ENCODE assay signal across 1 cellular context in the genomic region with DNA sequence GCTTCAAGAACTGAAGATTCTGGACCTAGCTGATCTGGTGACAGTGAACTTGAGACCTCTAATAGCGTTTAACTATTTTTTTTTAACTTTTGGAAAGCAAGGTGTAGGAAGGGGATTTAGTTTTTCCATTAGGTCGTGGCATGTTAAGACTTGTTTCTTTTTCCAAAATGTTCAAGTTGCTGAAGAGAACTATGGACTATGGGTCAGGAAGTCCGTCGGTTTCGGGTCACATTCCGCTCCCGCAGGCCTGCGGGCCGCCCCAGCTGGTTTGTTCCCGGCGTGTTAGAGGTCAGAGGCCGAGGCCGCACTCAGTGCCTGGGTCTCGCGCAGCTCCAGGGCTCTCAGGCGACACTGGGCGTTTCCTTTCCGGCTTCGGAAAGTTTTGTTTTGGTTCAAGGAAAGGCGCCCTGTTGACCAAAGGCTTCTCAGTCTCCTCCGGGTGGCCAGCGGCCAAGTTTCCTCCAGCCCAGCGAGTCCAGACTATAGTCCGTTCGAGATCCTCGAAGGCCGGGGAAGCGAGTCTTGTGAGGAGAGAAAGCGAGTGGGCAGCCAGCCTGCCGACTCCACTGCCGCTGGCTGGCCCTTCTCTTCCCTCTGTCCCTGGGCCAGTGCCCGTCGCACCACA.
TF ChIP-seq lines count a peak whose summit lies in the region.

No MANE protein-coding gene starts in this region.

TF ChIP-seq in HepG2, 621 proteins besides CTCF, POLR2A, EP300 and RAD21 (continued from another document and continues in another):
- no peak for TF ChIP-seq ZNF670 (CRISPR knock-in tag; IDR thresholded peaks at IDR 0.05; ENCODE audit: borderline replicate concordance)
- peak; percentile 61; the same call in 1 of the 2 replicates for TF ChIP-seq ZBTB4 (CRISPR knock-in tag; IDR thresholded peaks at IDR 0.05; ENCODE audit: borderline replicate concordance)
- TF ChIP-seq ETV5 (CRISPR knock-in tag; IDR thresholded peaks at IDR 0.05; ENCODE audit: borderline replicate concordance): peak; percentile 48
- TF ChIP-seq FOXP1 (IDR thresholded peaks at IDR 0.05): no peak
- no peak for TF ChIP-seq FOXP1 (CRISPR knock-in tag; IDR thresholded peaks at IDR 0.05)
- TF ChIP-seq, protein P1, sequence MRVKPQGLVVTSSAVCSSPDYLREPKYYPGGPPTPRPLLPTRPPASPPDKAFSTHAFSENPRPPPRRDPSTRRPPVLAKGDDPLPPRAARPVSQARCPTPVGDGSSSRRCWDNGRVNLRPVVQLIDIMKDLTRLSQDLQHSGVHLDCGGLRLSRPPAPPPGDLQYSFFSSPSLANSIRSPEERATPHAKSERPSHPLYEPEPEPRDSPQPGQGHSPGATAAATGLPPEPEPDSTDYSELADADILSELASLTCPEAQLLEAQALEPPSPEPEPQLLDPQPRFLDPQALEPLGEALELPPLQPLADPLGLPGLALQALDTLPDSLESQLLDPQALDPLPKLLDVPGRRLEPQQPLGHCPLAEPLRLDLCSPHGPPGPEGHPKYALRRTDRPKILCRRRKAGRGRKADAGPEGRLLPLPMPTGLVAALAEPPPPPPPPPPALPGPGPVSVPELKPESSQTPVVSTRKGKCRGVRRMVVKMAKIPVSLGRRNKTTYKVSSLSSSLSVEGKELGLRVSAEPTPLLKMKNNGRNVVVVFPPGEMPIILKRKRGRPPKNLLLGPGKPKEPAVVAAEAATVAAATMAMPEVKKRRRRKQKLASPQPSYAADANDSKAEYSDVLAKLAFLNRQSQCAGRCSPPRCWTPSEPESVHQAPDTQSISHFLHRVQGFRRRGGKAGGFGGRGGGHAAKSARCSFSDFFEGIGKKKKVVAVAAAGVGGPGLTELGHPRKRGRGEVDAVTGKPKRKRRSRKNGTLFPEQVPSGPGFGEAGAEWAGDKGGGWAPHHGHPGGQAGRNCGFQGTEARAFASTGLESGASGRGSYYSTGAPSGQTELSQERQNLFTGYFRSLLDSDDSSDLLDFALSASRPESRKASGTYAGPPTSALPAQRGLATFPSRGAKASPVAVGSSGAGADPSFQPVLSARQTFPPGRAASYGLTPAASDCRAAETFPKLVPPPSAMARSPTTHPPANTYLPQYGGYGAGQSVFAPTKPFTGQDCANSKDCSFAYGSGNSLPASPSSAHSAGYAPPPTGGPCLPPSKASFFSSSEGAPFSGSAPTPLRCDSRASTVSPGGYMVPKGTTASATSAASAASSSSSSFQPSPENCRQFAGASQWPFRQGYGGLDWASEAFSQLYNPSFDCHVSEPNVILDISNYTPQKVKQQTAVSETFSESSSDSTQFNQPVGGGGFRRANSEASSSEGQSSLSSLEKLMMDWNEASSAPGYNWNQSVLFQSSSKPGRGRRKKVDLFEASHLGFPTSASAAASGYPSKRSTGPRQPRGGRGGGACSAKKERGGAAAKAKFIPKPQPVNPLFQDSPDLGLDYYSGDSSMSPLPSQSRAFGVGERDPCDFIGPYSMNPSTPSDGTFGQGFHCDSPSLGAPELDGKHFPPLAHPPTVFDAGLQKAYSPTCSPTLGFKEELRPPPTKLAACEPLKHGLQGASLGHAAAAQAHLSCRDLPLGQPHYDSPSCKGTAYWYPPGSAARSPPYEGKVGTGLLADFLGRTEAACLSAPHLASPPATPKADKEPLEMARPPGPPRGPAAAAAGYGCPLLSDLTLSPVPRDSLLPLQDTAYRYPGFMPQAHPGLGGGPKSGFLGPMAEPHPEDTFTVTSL (CRISPR knock-in tag; IDR thresholded peaks at IDR 0.05; ENCODE audit: borderline replicate concordance): peak; percentile 55; the same call in 1 of the 2 replicates
- peak; percentile 67; the same call in 1 of the 2 replicates for TF ChIP-seq FOXJ3 (CRISPR knock-in tag; IDR thresholded peaks at IDR 0.05; ENCODE audit: borderline replicate concordance)
- no peak for TF ChIP-seq ZNF274 (CRISPR knock-in tag; IDR thresholded peaks at IDR 0.05)
- 0 out of 2 replicates have a peak, but pooled peaks have one; percentile 40 for TF ChIP-seq CCDC6 (CRISPR knock-in tag; IDR thresholded peaks at IDR 0.05)
- no peak for TF ChIP-seq ZNF777 (CRISPR knock-in tag; IDR thresholded peaks at IDR 0.05)
- peak; percentile 51 for TF ChIP-seq CREM (IDR thresholded peaks at IDR 0.05)
- TF ChIP-seq CREM (CRISPR knock-in tag; IDR thresholded peaks at IDR 0.05): no peak
- peak; percentile 96 for TF ChIP-seq NR2F6 (IDR thresholded peaks at IDR 0.05)
- TF ChIP-seq NR2F6 (CRISPR knock-in tag; IDR thresholded peaks at IDR 0.05): peak; percentile 98
- TF ChIP-seq RNF219 (CRISPR knock-in tag; IDR thresholded peaks at IDR 0.05): no peak
- no peak for TF ChIP-seq ZNF484 (CRISPR knock-in tag; IDR thresholded peaks at IDR 0.05; ENCODE audit: borderline replicate concordance, low read depth)
- peak; percentile 80; the same call in 1 of the 2 replicates for TF ChIP-seq ZNF264 (CRISPR knock-in tag; IDR thresholded peaks at IDR 0.05)
- peak; percentile 74; the same call in 1 of the 2 replicates for TF ChIP-seq KDM5A (IDR thresholded peaks at IDR 0.05; ENCODE audit: borderline replicate concordance, low read length)
- TF ChIP-seq KDM2A (CRISPR knock-in tag; IDR thresholded peaks at IDR 0.05; ENCODE audit: borderline replicate concordance, low read depth): no peak
- TF ChIP-seq TBX2 (CRISPR knock-in tag; IDR thresholded peaks at IDR 0.05; ENCODE audit: borderline replicate concordance): 0 out of 2 replicates have a peak, but pooled peaks have one; percentile 56
- TF ChIP-seq IKZF5 (CRISPR knock-in tag; IDR thresholded peaks at IDR 0.05): peak; percentile 36
- no peak for TF ChIP-seq TMF1 (CRISPR knock-in tag; IDR thresholded peaks at IDR 0.05; ENCODE audit: low read depth)
- TF ChIP-seq, protein P2, sequence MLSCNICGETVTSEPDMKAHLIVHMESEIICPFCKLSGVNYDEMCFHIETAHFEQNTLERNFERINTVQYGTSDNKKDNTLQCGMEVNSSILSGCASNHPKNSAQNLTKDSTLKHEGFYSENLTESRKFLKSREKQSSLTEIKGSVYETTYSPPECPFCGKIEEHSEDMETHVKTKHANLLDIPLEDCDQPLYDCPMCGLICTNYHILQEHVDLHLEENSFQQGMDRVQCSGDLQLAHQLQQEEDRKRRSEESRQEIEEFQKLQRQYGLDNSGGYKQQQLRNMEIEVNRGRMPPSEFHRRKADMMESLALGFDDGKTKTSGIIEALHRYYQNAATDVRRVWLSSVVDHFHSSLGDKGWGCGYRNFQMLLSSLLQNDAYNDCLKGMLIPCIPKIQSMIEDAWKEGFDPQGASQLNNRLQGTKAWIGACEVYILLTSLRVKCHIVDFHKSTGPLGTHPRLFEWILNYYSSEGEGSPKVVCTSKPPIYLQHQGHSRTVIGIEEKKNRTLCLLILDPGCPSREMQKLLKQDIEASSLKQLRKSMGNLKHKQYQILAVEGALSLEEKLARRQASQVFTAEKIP (CRISPR knock-in tag; IDR thresholded peaks at IDR 0.05; ENCODE audit: borderline replicate concordance): no peak
- TF ChIP-seq CBX1 (IDR thresholded peaks at IDR 0.05; ENCODE audit: low read depth): no peak
- no peak for TF ChIP-seq PHB2 (IDR thresholded peaks at IDR 0.05; ENCODE audit: partially characterized antibody)
- TF ChIP-seq ASH2L (IDR thresholded peaks at IDR 0.05; ENCODE audit: insufficient read length, low read depth, low read length): peak; percentile 84
- TF ChIP-seq PCBP1 (IDR thresholded peaks at IDR 0.05; ENCODE audit: borderline replicate concordance, low read depth, low read length): no peak
- no peak for TF ChIP-seq ZNF577 (CRISPR knock-in tag; IDR thresholded peaks at IDR 0.05; ENCODE audit: borderline replicate concordance, low read depth)
- TF ChIP-seq ZNF282 (IDR thresholded peaks at IDR 0.05; ENCODE audit: partially characterized antibody): no peak
- no peak for TF ChIP-seq ZNF530 (CRISPR knock-in tag; IDR thresholded peaks at IDR 0.05; ENCODE audit: low read depth)
- peak; percentile 59; the same call in 1 of the 2 replicates for TF ChIP-seq RXRA (CRISPR knock-in tag; IDR thresholded peaks at IDR 0.05)
- no peak; the same call in none of the 2 replicates for TF ChIP-seq MEIS2 (CRISPR knock-in tag; IDR thresholded peaks at IDR 0.05)
- no peak for TF ChIP-seq PLSCR1 (CRISPR knock-in tag; IDR thresholded peaks at IDR 0.05; ENCODE audit: borderline replicate concordance)
- TF ChIP-seq ZNF343 (CRISPR knock-in tag; IDR thresholded peaks at IDR 0.05): no peak
- TF ChIP-seq, protein P3, sequence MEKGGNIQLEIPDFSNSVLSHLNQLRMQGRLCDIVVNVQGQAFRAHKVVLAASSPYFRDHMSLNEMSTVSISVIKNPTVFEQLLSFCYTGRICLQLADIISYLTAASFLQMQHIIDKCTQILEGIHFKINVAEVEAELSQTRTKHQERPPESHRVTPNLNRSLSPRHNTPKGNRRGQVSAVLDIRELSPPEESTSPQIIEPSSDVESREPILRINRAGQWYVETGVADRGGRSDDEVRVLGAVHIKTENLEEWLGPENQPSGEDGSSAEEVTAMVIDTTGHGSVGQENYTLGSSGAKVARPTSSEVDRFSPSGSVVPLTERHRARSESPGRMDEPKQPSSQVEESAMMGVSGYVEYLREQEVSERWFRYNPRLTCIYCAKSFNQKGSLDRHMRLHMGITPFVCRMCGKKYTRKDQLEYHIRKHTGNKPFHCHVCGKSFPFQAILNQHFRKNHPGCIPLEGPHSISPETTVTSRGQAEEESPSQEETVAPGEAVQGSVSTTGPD (CRISPR knock-in tag; IDR thresholded peaks at IDR 0.05): no peak
- TF ChIP-seq SMC3 (IDR thresholded peaks at IDR 0.05; ENCODE audit: low read length): no peak
- no peak for TF ChIP-seq FOSL1 (CRISPR knock-in tag; IDR thresholded peaks at IDR 0.05; ENCODE audit: borderline replicate concordance)
- 0 out of 2 replicates have a peak, but pooled peaks have one; percentile 3 for TF ChIP-seq XBP1 (CRISPR knock-in tag; IDR thresholded peaks at IDR 0.05)
- TF ChIP-seq TBL1XR1 (IDR thresholded peaks at IDR 0.05; ENCODE audit: borderline replicate concordance, low read length, partially characterized antibody): no peak
- TF ChIP-seq ZNF441 (CRISPR knock-in tag; IDR thresholded peaks at IDR 0.05; ENCODE audit: borderline replicate concordance): 0 out of 2 replicates have a peak, but pooled peaks have one; percentile 2
- peak; percentile 72 for TF ChIP-seq ZFY (CRISPR knock-in tag; IDR thresholded peaks at IDR 0.05)
- TF ChIP-seq PATZ1 (CRISPR knock-in tag; IDR thresholded peaks at IDR 0.05): peak; percentile 27; the same call in 1 of the 2 replicates
